ENCODE assay signal across 16 cellular contexts in the genomic region with DNA sequence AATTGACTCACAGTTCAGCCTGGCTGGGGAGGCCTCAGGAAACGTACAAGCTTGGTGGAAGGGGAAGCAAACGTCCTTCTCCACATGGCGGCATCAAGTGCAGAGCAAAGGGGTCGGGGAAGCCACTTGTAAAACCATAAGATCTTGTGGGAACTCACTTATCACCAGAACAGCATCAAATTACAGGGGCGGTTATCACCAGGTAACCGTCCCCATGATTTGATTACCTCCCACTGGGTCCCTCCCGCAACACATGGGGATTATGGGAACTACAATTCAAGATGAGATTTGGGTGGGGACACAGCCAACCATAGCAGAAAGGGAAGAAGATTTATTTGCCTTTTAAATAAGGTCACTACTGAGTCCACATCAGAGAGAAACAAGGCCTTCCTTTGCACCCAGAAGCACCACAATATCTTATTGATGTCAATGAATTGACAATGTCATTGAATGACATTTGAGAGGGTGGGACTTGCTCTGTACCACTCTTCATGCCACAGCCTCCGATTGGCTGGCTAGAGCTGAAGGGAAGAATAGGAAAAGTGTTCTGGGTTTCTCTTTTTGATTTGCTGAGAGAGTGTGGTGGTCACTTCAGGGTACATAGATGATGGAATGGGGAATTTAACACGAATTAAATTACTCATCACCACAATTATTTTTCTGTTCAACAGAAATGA.
"Had no signal": no experiment of that assay in that cellular context is flagged by ENCODE, and none has a peak within 500 bp of the region (broad histone marks: within the 10 kb centered on the region; RNA-seq: fewer than 3 reads in every experiment).

No MANE protein-coding gene starts in this region.

- ATAC-seq: activated CD4-positive, alpha-beta T cell treated with anti-CD3 and anti-CD28 coated beads for 36 hours; body of pancreas had no signal

- H3K27me3 ChIP-seq: body of pancreas, esophagus squamous epithelium, sigmoid colon, tibial artery, vagina had no signal

- H3K27ac Mint-ChIP-seq: activated CD4-positive, alpha-beta memory T cell treated with anti-CD3 and anti-CD28 coated beads, Interleukin-2, amount 10 ng/mL, durations not matched to agents 7 days and 5 days; activated CD4-positive, alpha-beta T cell treated with anti-CD3 and anti-CD28 coated beads for 36 hours; activated T-cell treated with anti-CD3 and anti-CD28 coated beads, Interleukin-2, amount 50 U/mL, for 24 hours had no signal

- H3K4me3 ChIP-seq: body of pancreas, esophagus squamous epithelium, sigmoid colon, tibial artery, vagina had no signal

- H3K4me3 Mint-ChIP-seq: activated CD4-positive, alpha-beta memory T cell treated with anti-CD3 and anti-CD28 coated beads, Interleukin-2, amount 10 ng/mL, durations not matched to agents 7 days and 5 days; activated CD4-positive, alpha-beta T cell treated with anti-CD3 and anti-CD28 coated beads for 36 hours; activated T-cell treated with anti-CD3 and anti-CD28 coated beads, Interleukin-2, amount 50 U/mL, for 24 hours; neural crest cell had no signal

- DNase-seq: activated CD4-positive, alpha-beta memory T cell treated with anti-CD3 and anti-CD28 coated beads, Interleukin-2, amount 10 ng/mL, durations not matched to agents 7 days and 5 days; activated CD4-positive, alpha-beta T cell treated with anti-CD3 and anti-CD28 coated beads for 36 hours; activated naive CD4-positive, alpha-beta T cell treated with anti-CD3 and anti-CD28 coated beads, Interleukin-2, amount 50 U/mL, for 16 hours; activated T-cell treated with anti-CD3 and anti-CD28 coated beads, Interleukin-2, amount 50 U/mL, for 24 hours; body of pancreas; cortex of kidney; effector CD8-positive, alpha-beta T cell; esophagus squamous epithelium; glutamatergic neuron; kidney glomerular epithelial cell; sigmoid colon; stimulated activated CD4-positive, alpha-beta T cell treated with anti-CD3 and anti-CD28 coated beads, Interleukin-1b, Interleukin-23, amount 100 ng/mL, for 48 hours; tibial artery; WERI-Rb-1 had no signal

- H3K9me3 ChIP-seq: body of pancreas, esophagus squamous epithelium, sigmoid colon, tibial artery, vagina had no signal

- H3K4me1 ChIP-seq: body of pancreas, tibial artery, vagina had no signal

- H3K27me3 Mint-ChIP-seq: activated CD4-positive, alpha-beta memory T cell treated with anti-CD3 and anti-CD28 coated beads, Interleukin-2, amount 10 ng/mL, durations not matched to agents 7 days and 5 days; activated CD4-positive, alpha-beta T cell treated with anti-CD3 and anti-CD28 coated beads for 36 hours; activated T-cell treated with anti-CD3 and anti-CD28 coated beads, Interleukin-2, amount 50 U/mL, for 24 hours had no signal

- H3K27ac ChIP-seq: body of pancreas, esophagus squamous epithelium, sigmoid colon, tibial artery, vagina, WERI-Rb-1 had no signal
